ENCODE assay signal across 10 cellular contexts in genomic region chr3:52092291-52092660, GRCh38.
"Had no signal": no experiment of that assay in that cellular context is flagged by ENCODE, and none has a peak within 500 bp of the region (broad histone marks: within the 10 kb centered on the region; RNA-seq: fewer than 3 reads in every experiment).

No MANE protein-coding gene starts in this region.

- H2AFZ ChIP-seq: hepatocyte had no signal

- DNase-seq: activated CD4-positive, alpha-beta T cell treated with anti-CD3 and anti-CD28 coated beads for 4 hours; activated CD8-positive, alpha-beta memory T cell treated with anti-CD3 and anti-CD28 coated beads, Interleukin-2, amount 50 U/mL, for 48 hours; activated CD8-positive, alpha-beta T cell treated with anti-CD3 and anti-CD28 coated beads, Interleukin-2, amount 10 ng/mL, durations not matched to agents 7 days and 5 days; activated naive CD8-positive, alpha-beta T cell treated with anti-CD3 and anti-CD28 coated beads, Interleukin-2, amount 10 ng/mL, durations not matched to agents 7 days and 5 days; erythroblast; naive thymus-derived CD8-positive, alpha-beta T cell had no signal

- ATAC-seq: activated CD8-positive, alpha-beta T cell treated with anti-CD3 and anti-CD28 coated beads, Interleukin-2, amount 10 ng/mL, durations not matched to agents 7 days and 5 days; naive thymus-derived CD8-positive, alpha-beta T cell; stimulated activated memory B cell treated with anti-CD40 and anti-IgM and Interleukin-4, amounts not matched to agents 10 μg/mL and 1 μg/mL and 100 μg/mL, for 72 hours had no signal

- H3K4me2 ChIP-seq: hepatocyte had no signal

- H3K27me3 ChIP-seq: hepatocyte, neutrophil had no signal

- H3K4me3 ChIP-seq: hepatocyte, lung had no signal

- H3K9me3 ChIP-seq: neutrophil had no signal

- H3K27ac ChIP-seq: hepatocyte, neutrophil had no signal
